22 cellular contexts compared by ENCODE assay signal in the genomic region with DNA sequence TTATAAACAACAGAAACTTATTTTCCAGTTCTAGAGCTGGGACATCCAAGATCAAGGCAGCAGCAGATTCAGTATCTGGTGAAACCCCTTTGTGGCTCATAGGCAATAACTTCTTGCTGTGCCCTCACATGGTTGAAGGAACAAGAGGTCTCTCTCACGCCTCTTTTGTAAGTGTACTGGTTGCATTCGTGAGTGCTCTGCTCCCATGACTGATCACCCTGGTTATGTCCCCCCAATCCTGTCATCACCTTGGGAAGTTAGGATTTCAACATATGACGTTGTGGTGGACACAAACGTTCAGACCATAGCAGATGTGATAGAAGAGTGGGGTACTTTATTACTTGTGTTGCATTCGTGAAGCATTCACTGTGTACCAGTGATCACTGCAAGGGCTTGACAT.
"Had no signal": no experiment of that assay in that cellular context is flagged by ENCODE, and none has a peak within 500 bp of the region (broad histone marks: within the 10 kb centered on the region; RNA-seq: fewer than 3 reads in every experiment).

No MANE protein-coding gene starts in this region.

- H3K9me3 ChIP-seq: colonic mucosa, mucosa of descending colon, sigmoid colon had no signal

- H3K27ac ChIP-seq: colonic mucosa, epithelial cell of prostate, heart right ventricle, left ventricle myocardium inferior, parathyroid adenoma, spleen, WERI-Rb-1 had no signal

- H3K4me1 ChIP-seq: colonic mucosa, heart right ventricle, left ventricle myocardium inferior, parathyroid adenoma had no signal

- H2AFZ ChIP-seq: parathyroid adenoma had no signal

- ATAC-seq: activated CD4-positive, alpha-beta T cell treated with anti-CD3 and anti-CD28 coated beads for 36 hours; activated CD8-positive, alpha-beta memory T cell treated with anti-CD3 and anti-CD28 coated beads, Interleukin-2, amount 10 ng/mL, durations not matched to agents 7 days and 5 days; activated T-helper 17 cell treated with anti-CD3 and anti-CD28 coated beads, Interleukin-2, amount 50 U/mL, for 72 hours; heart right ventricle; mucosa of descending colon; naive thymus-derived CD4-positive, alpha-beta T cell; stimulated activated naive B cell treated with anti-CD40 and anti-IgM and Interleukin-4, amounts not matched to agents 10 μg/mL and 1 μg/mL and 100 μg/mL, for 72 hours had no signal

- H3K4me3 ChIP-seq: colonic mucosa, heart right ventricle, left ventricle myocardium inferior, mucosa of descending colon, sigmoid colon, spleen had no signal

- DNase-seq: activated CD4-positive, alpha-beta memory T cell treated with anti-CD3 and anti-CD28 coated beads, Interleukin-2, amount 10 ng/mL, durations not matched to agents 7 days and 5 days; activated CD4-positive, alpha-beta T cell treated with anti-CD3 and anti-CD28 coated beads for 36 hours; activated CD8-positive, alpha-beta memory T cell treated with anti-CD3 and anti-CD28 coated beads, Interleukin-2, amount 10 ng/mL, durations not matched to agents 7 days and 5 days; activated naive CD4-positive, alpha-beta T cell treated with Interleukin-2 at 50 U/mL for 16 hours; activated naive CD8-positive, alpha-beta T cell treated with anti-CD3 and anti-CD28 coated beads, Interleukin-2, amount 10 ng/mL, durations not matched to agents 7 days and 5 days; central memory CD4-positive, alpha-beta T cell; colonic mucosa; endodermal cell; foreskin melanocyte; heart right ventricle; left ventricle myocardium inferior; mucosa of descending colon; naive thymus-derived CD4-positive, alpha-beta T cell; spleen; stimulated activated CD4-positive, alpha-beta T cell treated with anti-CD3 and anti-CD28 coated beads, Interleukin-4, amount 100 ng/mL, for 4 hours; stimulated activated naive B cell treated with anti-CD40 and anti-IgM and Interleukin-4, amounts not matched to agents 10 μg/mL and 1 μg/mL and 100 μg/mL, for 72 hours; SW 1271; WERI-Rb-1 had no signal

- H3K36me3 ChIP-seq: colonic mucosa, heart right ventricle, sigmoid colon, spleen, WERI-Rb-1 had no signal

- H3K79me2 ChIP-seq: parathyroid adenoma had no signal

- H3K27me3 ChIP-seq: colonic mucosa, heart right ventricle, sigmoid colon, spleen had no signal
